23 cellular contexts compared by ENCODE assay signal in genomic region chr2:29725610-29726009, GRCh38.
"Had no signal": no experiment of that assay in that cellular context is flagged by ENCODE, and none has a peak within 500 bp of the region (broad histone marks: within the 10 kb centered on the region; RNA-seq: fewer than 3 reads in every experiment).

No MANE protein-coding gene starts in this region.

- H3K4me3 ChIP-seq: K562, SJSA1 had no signal

- H3K27ac ChIP-seq: KMS-11, SJSA1 had no signal

- H3K36me3 ChIP-seq: SJSA1 had no signal

- H3K27ac Mint-ChIP-seq: IgD-negative memory B cell had no signal

- H3K4me3 Mint-ChIP-seq: IgD-negative memory B cell had no signal

- H3K9me3 Mint-ChIP-seq: IgD-negative memory B cell had no signal

- ATAC-seq: K562 had no signal

- H3K4me1 ChIP-seq: SJSA1 had no signal

- H3K4me1 Mint-ChIP-seq: IgD-negative memory B cell had no signal

- DNase-seq: Kasumi-1, MM.1S, NCI-H1092 treated with DMSO at 0.1 percent for 48 hours, NCI-H1436, NCI-H187, NCI-H2029, NCI-H2081 treated with DMSO at 0.1 percent for 48 hours, NCI-H2171, NCI-H226, NCI-H446, NCI-H510A, NCI-H524 treated with DMSO at 0.1 percent for 48 hours, NCI-H774, Right ventricle myocardium superior, RPMI8226, SIG-M5, SK-N-SH, SW 1271 had no signal

- H3K9me3 ChIP-seq: SJSA1, SK-N-SH had no signal

- FAIRE-seq: K562, RCC 7860 had no signal

- H3K36me3 Mint-ChIP-seq: IgD-negative memory B cell had no signal
